ENCODE assay signal across 8 cellular contexts in the genomic region with DNA sequence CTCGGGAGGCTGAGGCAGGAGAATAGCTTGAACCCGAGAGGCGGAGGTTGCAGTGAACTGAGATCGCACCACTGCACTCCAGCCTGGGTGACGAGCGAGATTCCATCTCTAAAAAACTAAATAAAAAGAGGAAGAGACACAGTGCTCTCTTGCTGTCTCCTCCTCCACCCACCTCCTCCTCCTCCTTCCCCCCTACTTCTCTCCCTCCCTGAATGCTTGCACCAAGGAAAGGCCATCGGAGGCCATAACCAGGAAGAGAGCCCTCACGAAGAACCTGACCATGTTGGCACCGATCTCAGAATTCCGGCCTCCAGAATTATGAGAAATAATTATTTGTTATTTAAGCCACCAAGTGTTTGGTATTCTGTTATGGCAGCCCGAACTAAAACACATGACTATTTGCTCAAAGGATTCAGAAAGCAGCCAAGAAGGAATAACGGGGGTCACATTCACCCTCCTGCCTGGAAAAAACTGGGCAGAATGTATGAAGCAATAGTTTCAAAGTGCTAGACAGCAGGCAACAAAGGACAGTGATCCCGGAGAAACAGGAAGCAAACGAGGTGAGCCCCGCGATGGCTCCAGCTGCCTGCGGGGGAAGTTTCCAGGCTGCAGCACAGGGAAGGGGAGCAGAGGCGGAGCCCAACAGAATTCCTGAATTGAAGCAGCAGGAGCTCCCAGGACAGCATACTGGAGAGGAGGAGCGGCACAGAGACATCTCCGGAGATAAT. TPM values are rescaled to one million over a fixed set of nuclear protein-coding genes. Genes with fewer than 3 reads are reported as not detected.
DNase-seq lines count a peak whose midpoint lies in the region; ATAC-seq and TF ChIP-seq lines count a peak whose summit lies in the region.

No MANE protein-coding gene starts in this region.

- intact Hi-C loops in PC-3 (cut with micrococcal nuclease) = no loop called here

- POLR2A ChIA-PET in PC-3 (lab: Charles Lee; ENCODE audit: unreplicated experiment) = no interaction called here

- H3K4me3 ChIP-seq in PC-3 (ENCODE audit: low read length) (peak overlapping the region; percentile 30), neural progenitor cell (peak overlapping the region; percentile 23)

- no peaks in the 10 kb centered on the region for H3F3A ChIP-seq in PC-3 (ENCODE audit: low read length, unreplicated experiment)
- H3F3A ChIP-seq in neural progenitor cell (ENCODE audit: low read depth) = no peaks in the 10 kb centered on the region

- DNase-seq in DMS53 (lab: John Stamatoyannopoulos, UW) (peak; percentile 69), PC-3 (peak; percentile 9), fibroblast of peridontal ligament (ENCODE audit: extremely low read depth) (peak; percentile 38), neural progenitor cell (ENCODE audit: low spot score) (peak; percentile 76)

- no peak overlapping the region for H3K9ac ChIP-seq in PC-3 (ENCODE audit: low read length)
- H3K9ac ChIP-seq in neural progenitor cell = no peak overlapping the region

- no peaks in the 10 kb centered on the region for H3K27me3 ChIP-seq in PC-3 (ENCODE audit: low read length)
- H3K27me3 ChIP-seq in neural progenitor cell = no peaks in the 10 kb centered on the region

- H2AFZ ChIP-seq in PC-3 (ENCODE audit: low read length) (peak overlapping the region; percentile 75), neural progenitor cell (replicated peaks) (peak overlapping the region; percentile 77)

- H3K4me1 ChIP-seq in PC-3 (ENCODE audit: insufficient read depth, low read length) = no peaks in the 10 kb centered on the region
- H3K4me1 ChIP-seq in neural progenitor cell = peaks cover 13% of the 10 kb centered on the region

- H3K9me3 Mint-ChIP-seq in neural progenitor cell = no peaks in the 10 kb centered on the region

- H3K27ac ChIP-seq in PC-3 (ENCODE audit: low read length) (no peak overlapping the region), neural progenitor cell (no peak overlapping the region)

- H3K27me3 Mint-ChIP-seq in neural progenitor cell (ENCODE audit: insufficient read depth, low read depth) = no peaks in the 10 kb centered on the region

- no peaks in the 10 kb centered on the region for H3K79me2 ChIP-seq in PC-3 (ENCODE audit: low read length)
- H3K79me2 ChIP-seq in neural progenitor cell (ENCODE audit: low read depth) = no peaks in the 10 kb centered on the region

- H3K4me1 Mint-ChIP-seq in neural progenitor cell = peaks cover 24% of the 10 kb centered on the region

- CTCF ChIA-PET in PC-3 (lab: Charles Lee) = interaction anchor here (0.6 kb wide), 1 partner anchor 19 kb away, joined by 3 read pairs; no protein-coding TSS in a partner anchor

- H3K4me2 ChIP-seq in PC-3 (ENCODE audit: low read length) = peak overlapping the region; percentile 60
- peak overlapping the region; percentile 69 for H3K4me2 ChIP-seq in neural progenitor cell

- H3K36me3 ChIP-seq in PC-3 (ENCODE audit: low read depth, low read length) (no peaks in the 10 kb centered on the region), neural progenitor cell (no peaks in the 10 kb centered on the region)

- peak overlapping the region; percentile 78 for H3K27ac Mint-ChIP-seq in neural progenitor cell

- ATAC-seq in PC-3 (peak; percentile 55), GM19324 (IDR thresholded peaks at IDR 0.05; ENCODE audit: low FRiP score, unreplicated experiment) (no peak), HG02571 (IDR thresholded peaks at IDR 0.05; ENCODE audit: unreplicated experiment) (no peak), GM18502 (IDR thresholded peaks at IDR 0.05; ENCODE audit: poor library complexity, unreplicated experiment) (no peak), GM21423 (IDR thresholded peaks at IDR 0.05; ENCODE audit: unreplicated experiment) (no peak)

- BruUV-seq in PC-3 (replicated peaks; lab: Mats Ljungman, UMichigan) = no TSS peak

- TF ChIP-seq CTCF in PC-3 (conservative IDR thresholded peaks at IDR 0.05; ENCODE audit: low read depth, low read length) (no peak), neural progenitor cell (IDR thresholded peaks at IDR 0.05) (no peak)

- peak overlapping the region; percentile 79 for H3K4me3 Mint-ChIP-seq in neural progenitor cell

- H4K20me1 ChIP-seq in PC-3 (ENCODE audit: low read length) (no peaks in the 10 kb centered on the region), neural progenitor cell (ENCODE audit: low read depth) (no peaks in the 10 kb centered on the region)

- no peaks in the 10 kb centered on the region for H3K36me3 Mint-ChIP-seq in neural progenitor cell

- H3K9me2 ChIP-seq in PC-3 (replicated peaks; ENCODE audit: low read length) = no peaks in the 10 kb centered on the region

- no peaks in the 10 kb centered on the region for H3K9me3 ChIP-seq in PC-3 (ENCODE audit: low read length)
- H3K9me3 ChIP-seq in neural progenitor cell (ENCODE audit: low read depth) = no peaks in the 10 kb centered on the region

RNA-seq across cellular contexts. Expression of a gene that starts 35.8 kb away (rescaled TPM):
- total RNA-seq in PC-3 (2014; rRNA removed) (not detected in 2 replicates), neural progenitor cell (ENCODE audit: low replicate concordance) (not detected in 2 replicates)

RNA-seq across cellular contexts. Expression of a gene that starts 36.0 kb away (rescaled TPM):
- total RNA-seq in PC-3 (2014; rRNA removed) (23.9 and 27.3 TPM in 2 replicates), neural progenitor cell (ENCODE audit: low replicate concordance) (69.1 and 74.5 TPM in 2 replicates)

RNA-seq across cellular contexts. Expression of a gene that starts 36.7 kb away (rescaled TPM):
- total RNA-seq in PC-3 (2014; rRNA removed) (49.7 and 66.7 TPM in 2 replicates), neural progenitor cell (ENCODE audit: low replicate concordance) (48.4 and 54.0 TPM in 2 replicates)

Comparison
In these comparisons a context has a peak if more than half of its experiments do, and no peak if none do; other contexts are left out.
1. DNase-seq: peak in every context shown above with its lines; median percentile 76 in neural progenitor cell; 69 in DMS53; 38 in fibroblast of peridontal ligament; 9 in PC-3.